ENCODE assay signal across 8 cellular contexts in genomic region chr3:130746296-130747039, GRCh38. TPM values are rescaled to one million over a fixed set of nuclear protein-coding genes. Genes with fewer than 3 reads are reported as not detected.
DNase-seq lines count a peak whose midpoint lies in the region; ATAC-seq, FAIRE-seq and TF ChIP-seq lines count a peak whose summit lies in the region.

PIK3R4 (minus strand) TSS chr3:130746829; CDS start chr3:130745218, 1,611 bp downstream.

- H3K9me3 ChIP-seq in adrenal gland (replicated peaks in 1 of 3) = no peaks in the 10 kb centered on the region
- H3K9me3 ChIP-seq in heart left ventricle = no peaks in the 10 kb centered on the region

- FAIRE-seq in GM12892 (lab: Jason Lieb, UNC) = peak; percentile 99

- H3K4me3 Mint-ChIP-seq in type B pancreatic cell = peak within 1 kb of the TSS; percentile 94

- H3K36me3 Mint-ChIP-seq in type B pancreatic cell = peaks cover 14% of the 10 kb centered on the region

- intact Hi-C loops in adrenal gland (cut with DNase I) = no loop called here
- intact Hi-C loops in heart left ventricle (cut with DNase I) = no loop called here

- peak; percentile 94 for ATAC-seq in HG02852 (IDR thresholded peaks at IDR 0.05; ENCODE audit: unreplicated experiment)
- ATAC-seq in heart left ventricle = peak; percentile 96 to 98 (median 96)

- no peaks in the 10 kb centered on the region for H3K27me3 ChIP-seq in adrenal gland
- no peaks in the 10 kb centered on the region for H3K27me3 ChIP-seq in heart left ventricle

- H3K4me1 ChIP-seq in adrenal gland (replicated peaks in 1 of 2) = peaks cover 6 to 43% of the 10 kb centered on the region in 2 donors
- H3K4me1 ChIP-seq in heart left ventricle = peaks cover 7 to 52% (median 46%) of the 10 kb centered on the region in 12 donors

- H3K27ac ChIP-seq in adrenal gland (peak within 1 kb of the TSS; percentile 39 to 89 (median 82)), heart left ventricle (peak within 1 kb of the TSS in 11 of 12 donors; percentile 73 to 92 (median 89))

- WGBS in adrenal gland, 4 donors = 0 to 1% (median 1%) methylated on average over 30 to 42 of the region's 42 CpGs
- WGBS in heart left ventricle, 4 donors = 0 to 1% (median 0%) methylated on average over 35 to 42 of the region's 42 CpGs

- TF ChIP-seq CTCF in adrenal gland (IDR thresholded peaks at IDR 0.05) = no peak
- no peak for TF ChIP-seq CTCF in heart left ventricle (IDR thresholded peaks at IDR 0.05)
- no peak for TF ChIP-seq CTCF in type B pancreatic cell (conservative IDR thresholded peaks at IDR 0.05)

- no peaks in the 10 kb centered on the region for H3K9me3 Mint-ChIP-seq in type B pancreatic cell

- H3K36me3 ChIP-seq in adrenal gland (replicated peaks in 1 of 2) (peaks cover 0 to 7% of the 10 kb centered on the region in 2 donors), heart left ventricle (peaks cover 0 to 31% (median 27%) of the 10 kb centered on the region in 9 donors)

- peaks cover 3% of the 10 kb centered on the region for H3K27me3 Mint-ChIP-seq in type B pancreatic cell

- peak within 1 kb of the TSS in 3 of 4 donors; percentile 65 to 87 (median 74) for H3K4me3 ChIP-seq in adrenal gland
- peak within 1 kb of the TSS; percentile 57 to 96 (median 82) for H3K4me3 ChIP-seq in heart left ventricle

- H3K27ac Mint-ChIP-seq in type B pancreatic cell = peak within 1 kb of the TSS; percentile 99

- peak; percentile 78 for DNase-seq in GM12892 (ENCODE audit: insufficient read length)
- peak; percentile 100 for DNase-seq in NCI-H146 (lab: John Stamatoyannopoulos, UW)
- DNase-seq in T-helper 1 cell = peak; percentile 85 to 97 (median 95)
- DNase-seq in adrenal gland = peak; percentile 96 to 99 (median 96)
- DNase-seq in heart left ventricle = peak; percentile 92 to 95 (median 95)
- DNase-seq in pons (ENCODE audit: low spot score) = peak; percentile 99
- DNase-seq in type B pancreatic cell (ENCODE audit: extremely low spot score, unreplicated experiment) = peak; percentile 93

- peaks cover 31% of the 10 kb centered on the region for H3K4me1 Mint-ChIP-seq in type B pancreatic cell (ENCODE audit: unreplicated experiment)

- TF ChIP-seq POLR2A in GM12892 (IDR thresholded peaks at IDR 0.05; ENCODE audit: low read depth, low read length) = peak; percentile 84
- TF ChIP-seq POLR2A in adrenal gland (IDR thresholded peaks at IDR 0.05) = peak in 1 of 2 donors; percentile 75
- peak; percentile 45 to 68 for TF ChIP-seq POLR2A in heart left ventricle (IDR thresholded peaks at IDR 0.05)

RNA-seq across cellular contexts. Expression of gene PIK3R4, which starts in this region (rescaled TPM):
- polyA plus RNA-seq in GM12892 (2012; ENCODE audit: missing spikeins) = 15.0 TPM
- total RNA-seq in adrenal gland = 10 to 100 TPM; 25.2 to 66.4 (median 28.8) TPM
- polyA plus RNA-seq in adrenal gland = 10 to 100 TPM; 29.9 to 51.9 (median 31.2) TPM
- 10 to 100 TPM; 10.9 to 24.3 (median 15.7) TPM for total RNA-seq in heart left ventricle
- polyA plus RNA-seq in heart left ventricle = 10 to 100 TPM; 15.6 to 16.3 TPM
- 24.7 and 26.0 TPM in 2 replicates for total RNA-seq in type B pancreatic cell (ENCODE audit: low replicate concordance)

Comparison
In these comparisons a context has a peak if more than half of its experiments do, and no peak if none do; other contexts are left out.
1. Peak in every context shown above with its lines: DNase-seq, ATAC-seq, H3K4me3 ChIP-seq and H3K27ac ChIP-seq.